ENCODE assay signal across 1 cellular context in the genomic region with DNA sequence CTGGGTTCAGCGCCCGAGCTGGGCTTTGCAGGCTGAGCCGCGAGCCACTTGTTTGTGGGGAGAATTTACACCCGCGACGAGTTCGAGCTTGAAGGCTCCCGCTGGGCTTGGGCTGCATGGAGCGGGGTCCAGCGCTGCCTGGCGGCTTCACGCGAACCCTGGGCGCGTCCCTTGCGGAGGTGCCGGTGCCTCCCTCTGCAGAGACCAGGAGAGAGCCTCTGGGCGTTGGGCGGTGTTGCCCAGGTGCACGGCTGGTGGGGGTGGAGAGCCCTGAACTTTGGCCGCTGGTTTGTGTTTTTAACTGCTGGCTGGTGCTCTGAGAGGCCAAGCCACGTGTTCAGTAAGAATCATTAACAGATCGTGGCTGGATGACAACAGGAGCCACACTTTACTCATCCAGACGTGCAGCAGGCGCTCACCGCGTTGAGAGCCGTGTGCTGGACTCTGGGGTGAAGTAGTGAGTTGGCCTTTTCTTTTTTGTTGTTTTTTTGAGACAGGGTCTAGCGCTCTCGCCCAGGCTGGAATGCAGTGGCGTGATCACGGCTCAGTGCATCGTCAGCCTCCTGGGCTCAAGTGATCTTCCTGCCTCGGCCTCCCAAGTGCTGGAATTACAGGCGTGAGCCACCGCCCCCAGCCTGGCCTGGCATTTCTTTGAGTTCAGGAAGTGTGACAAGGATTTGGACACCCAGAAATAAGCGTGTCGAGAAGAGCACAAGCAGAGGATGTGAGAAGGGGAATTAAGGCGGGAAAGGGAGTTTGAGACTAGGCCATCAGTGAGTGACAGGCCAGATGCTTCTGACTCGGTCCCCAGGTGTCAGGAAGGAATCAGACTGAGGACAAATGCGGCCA.
TF ChIP-seq lines count a peak whose summit lies in the region.

No MANE protein-coding gene starts in this region.

TF ChIP-seq in endothelial cell of umbilical vein, 7 proteins besides CTCF, POLR2A, EP300 and RAD21:
- TF ChIP-seq GATA2 (IDR thresholded peaks at IDR 0.05; ENCODE audit: insufficient read depth, insufficient read length, low read depth, low read length) (no peak), EZH2 (IDR thresholded peaks at IDR 0.05; ENCODE audit: borderline replicate concordance, low read depth, low read length, severe bottlenecking) (no peak), MAX (IDR thresholded peaks at IDR 0.05; ENCODE audit: insufficient read depth, insufficient read length) (peak; percentile 53), FOS (IDR thresholded peaks at IDR 0.05; ENCODE audit: borderline replicate concordance, insufficient read depth, low read length) (no peak), POLR2AphosphoS5 (IDR thresholded peaks at IDR 0.05; ENCODE audit: insufficient read depth, low read depth, low read length) (no peak)
